ENCODE assay signal across 1 cellular context in genomic region chr17:64519601-64520000, GRCh38.
TF ChIP-seq lines count a peak whose summit lies in the region.

No MANE protein-coding gene starts in this region.

TF ChIP-seq in HepG2, 621 proteins besides CTCF, POLR2A, EP300 and RAD21:
- no peak for TF ChIP-seq SRSF4 (IDR thresholded peaks at IDR 0.05; ENCODE audit: low read depth, low read length, poor library complexity, severe bottlenecking)
- TF ChIP-seq PAF1 (CRISPR knock-in tag; IDR thresholded peaks at IDR 0.05): no peak
- TF ChIP-seq RBFOX2 (IDR thresholded peaks at IDR 0.05; ENCODE audit: low read depth, low read length): peak; percentile 37; the same call in 1 of the 2 replicates
- no peak for TF ChIP-seq HOXD1 (CRISPR knock-in tag; IDR thresholded peaks at IDR 0.05)
- TF ChIP-seq ZFP82 (CRISPR knock-in tag; IDR thresholded peaks at IDR 0.05; ENCODE audit: borderline replicate concordance): no peak
